Comparison of ENCODE assay signal across 1 cellular context in the genomic region with DNA sequence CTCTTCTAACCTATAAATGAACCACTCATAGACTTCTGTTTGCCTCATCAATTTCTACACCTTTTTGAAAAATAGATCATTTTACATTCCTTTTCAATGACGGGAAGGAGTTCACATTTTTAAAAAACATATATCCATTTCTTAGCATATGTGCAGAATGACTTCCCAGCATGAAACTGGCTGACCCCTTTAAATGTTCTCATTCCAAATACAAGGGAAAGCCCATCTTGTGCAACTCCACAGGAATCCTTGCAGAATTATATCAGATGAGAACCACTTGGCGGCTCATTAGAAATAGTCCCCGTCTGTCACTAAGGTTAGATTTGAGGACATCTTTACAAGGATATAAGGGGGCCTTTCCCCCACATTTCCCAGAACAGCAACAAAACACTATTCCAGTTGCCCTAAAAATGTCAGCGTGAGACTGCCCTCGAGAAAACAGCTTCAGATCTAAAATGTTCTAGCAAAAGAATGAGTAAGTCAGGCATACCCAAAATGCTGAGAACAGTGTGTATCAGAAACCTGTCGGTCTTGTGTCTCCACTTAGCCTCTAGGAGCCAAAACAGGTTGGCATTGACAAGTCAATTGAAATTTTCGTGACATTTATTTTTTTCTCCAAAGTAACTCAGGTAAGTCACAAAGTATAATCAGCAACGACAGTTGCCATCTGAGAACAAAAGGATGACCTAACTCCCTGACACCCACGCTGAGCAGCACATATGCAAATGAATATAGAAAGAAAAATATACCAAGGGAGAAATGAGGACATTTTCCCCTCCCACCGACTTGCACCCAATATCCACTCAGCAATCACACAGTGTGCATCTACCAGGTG.
TF ChIP-seq lines count a peak whose summit lies in the region.

No MANE protein-coding gene starts in this region.

TF ChIP-seq in GM23338, 12 proteins besides CTCF, POLR2A, EP300 and RAD21:
- no peak for TF ChIP-seq ZNF114 (CRISPR knock-in tag; IDR thresholded peaks at IDR 0.05)
- TF ChIP-seq, protein P1, sequence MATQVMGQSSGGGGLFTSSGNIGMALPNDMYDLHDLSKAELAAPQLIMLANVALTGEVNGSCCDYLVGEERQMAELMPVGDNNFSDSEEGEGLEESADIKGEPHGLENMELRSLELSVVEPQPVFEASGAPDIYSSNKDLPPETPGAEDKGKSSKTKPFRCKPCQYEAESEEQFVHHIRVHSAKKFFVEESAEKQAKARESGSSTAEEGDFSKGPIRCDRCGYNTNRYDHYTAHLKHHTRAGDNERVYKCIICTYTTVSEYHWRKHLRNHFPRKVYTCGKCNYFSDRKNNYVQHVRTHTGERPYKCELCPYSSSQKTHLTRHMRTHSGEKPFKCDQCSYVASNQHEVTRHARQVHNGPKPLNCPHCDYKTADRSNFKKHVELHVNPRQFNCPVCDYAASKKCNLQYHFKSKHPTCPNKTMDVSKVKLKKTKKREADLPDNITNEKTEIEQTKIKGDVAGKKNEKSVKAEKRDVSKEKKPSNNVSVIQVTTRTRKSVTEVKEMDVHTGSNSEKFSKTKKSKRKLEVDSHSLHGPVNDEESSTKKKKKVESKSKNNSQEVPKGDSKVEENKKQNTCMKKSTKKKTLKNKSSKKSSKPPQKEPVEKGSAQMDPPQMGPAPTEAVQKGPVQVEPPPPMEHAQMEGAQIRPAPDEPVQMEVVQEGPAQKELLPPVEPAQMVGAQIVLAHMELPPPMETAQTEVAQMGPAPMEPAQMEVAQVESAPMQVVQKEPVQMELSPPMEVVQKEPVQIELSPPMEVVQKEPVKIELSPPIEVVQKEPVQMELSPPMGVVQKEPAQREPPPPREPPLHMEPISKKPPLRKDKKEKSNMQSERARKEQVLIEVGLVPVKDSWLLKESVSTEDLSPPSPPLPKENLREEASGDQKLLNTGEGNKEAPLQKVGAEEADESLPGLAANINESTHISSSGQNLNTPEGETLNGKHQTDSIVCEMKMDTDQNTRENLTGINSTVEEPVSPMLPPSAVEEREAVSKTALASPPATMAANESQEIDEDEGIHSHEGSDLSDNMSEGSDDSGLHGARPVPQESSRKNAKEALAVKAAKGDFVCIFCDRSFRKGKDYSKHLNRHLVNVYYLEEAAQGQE (IDR thresholded peaks at IDR 0.05; ENCODE audit: unreplicated experiment) = no peak
- no peak for TF ChIP-seq STAT1 (IDR thresholded peaks at IDR 0.05; ENCODE audit: unreplicated experiment)
- no peak for TF ChIP-seq EZH2 (IDR thresholded peaks at IDR 0.05; ENCODE audit: low read depth, unreplicated experiment)
- TF ChIP-seq JUNB (IDR thresholded peaks at IDR 0.05; ENCODE audit: unreplicated experiment) = no peak
- TF ChIP-seq, protein P2, sequence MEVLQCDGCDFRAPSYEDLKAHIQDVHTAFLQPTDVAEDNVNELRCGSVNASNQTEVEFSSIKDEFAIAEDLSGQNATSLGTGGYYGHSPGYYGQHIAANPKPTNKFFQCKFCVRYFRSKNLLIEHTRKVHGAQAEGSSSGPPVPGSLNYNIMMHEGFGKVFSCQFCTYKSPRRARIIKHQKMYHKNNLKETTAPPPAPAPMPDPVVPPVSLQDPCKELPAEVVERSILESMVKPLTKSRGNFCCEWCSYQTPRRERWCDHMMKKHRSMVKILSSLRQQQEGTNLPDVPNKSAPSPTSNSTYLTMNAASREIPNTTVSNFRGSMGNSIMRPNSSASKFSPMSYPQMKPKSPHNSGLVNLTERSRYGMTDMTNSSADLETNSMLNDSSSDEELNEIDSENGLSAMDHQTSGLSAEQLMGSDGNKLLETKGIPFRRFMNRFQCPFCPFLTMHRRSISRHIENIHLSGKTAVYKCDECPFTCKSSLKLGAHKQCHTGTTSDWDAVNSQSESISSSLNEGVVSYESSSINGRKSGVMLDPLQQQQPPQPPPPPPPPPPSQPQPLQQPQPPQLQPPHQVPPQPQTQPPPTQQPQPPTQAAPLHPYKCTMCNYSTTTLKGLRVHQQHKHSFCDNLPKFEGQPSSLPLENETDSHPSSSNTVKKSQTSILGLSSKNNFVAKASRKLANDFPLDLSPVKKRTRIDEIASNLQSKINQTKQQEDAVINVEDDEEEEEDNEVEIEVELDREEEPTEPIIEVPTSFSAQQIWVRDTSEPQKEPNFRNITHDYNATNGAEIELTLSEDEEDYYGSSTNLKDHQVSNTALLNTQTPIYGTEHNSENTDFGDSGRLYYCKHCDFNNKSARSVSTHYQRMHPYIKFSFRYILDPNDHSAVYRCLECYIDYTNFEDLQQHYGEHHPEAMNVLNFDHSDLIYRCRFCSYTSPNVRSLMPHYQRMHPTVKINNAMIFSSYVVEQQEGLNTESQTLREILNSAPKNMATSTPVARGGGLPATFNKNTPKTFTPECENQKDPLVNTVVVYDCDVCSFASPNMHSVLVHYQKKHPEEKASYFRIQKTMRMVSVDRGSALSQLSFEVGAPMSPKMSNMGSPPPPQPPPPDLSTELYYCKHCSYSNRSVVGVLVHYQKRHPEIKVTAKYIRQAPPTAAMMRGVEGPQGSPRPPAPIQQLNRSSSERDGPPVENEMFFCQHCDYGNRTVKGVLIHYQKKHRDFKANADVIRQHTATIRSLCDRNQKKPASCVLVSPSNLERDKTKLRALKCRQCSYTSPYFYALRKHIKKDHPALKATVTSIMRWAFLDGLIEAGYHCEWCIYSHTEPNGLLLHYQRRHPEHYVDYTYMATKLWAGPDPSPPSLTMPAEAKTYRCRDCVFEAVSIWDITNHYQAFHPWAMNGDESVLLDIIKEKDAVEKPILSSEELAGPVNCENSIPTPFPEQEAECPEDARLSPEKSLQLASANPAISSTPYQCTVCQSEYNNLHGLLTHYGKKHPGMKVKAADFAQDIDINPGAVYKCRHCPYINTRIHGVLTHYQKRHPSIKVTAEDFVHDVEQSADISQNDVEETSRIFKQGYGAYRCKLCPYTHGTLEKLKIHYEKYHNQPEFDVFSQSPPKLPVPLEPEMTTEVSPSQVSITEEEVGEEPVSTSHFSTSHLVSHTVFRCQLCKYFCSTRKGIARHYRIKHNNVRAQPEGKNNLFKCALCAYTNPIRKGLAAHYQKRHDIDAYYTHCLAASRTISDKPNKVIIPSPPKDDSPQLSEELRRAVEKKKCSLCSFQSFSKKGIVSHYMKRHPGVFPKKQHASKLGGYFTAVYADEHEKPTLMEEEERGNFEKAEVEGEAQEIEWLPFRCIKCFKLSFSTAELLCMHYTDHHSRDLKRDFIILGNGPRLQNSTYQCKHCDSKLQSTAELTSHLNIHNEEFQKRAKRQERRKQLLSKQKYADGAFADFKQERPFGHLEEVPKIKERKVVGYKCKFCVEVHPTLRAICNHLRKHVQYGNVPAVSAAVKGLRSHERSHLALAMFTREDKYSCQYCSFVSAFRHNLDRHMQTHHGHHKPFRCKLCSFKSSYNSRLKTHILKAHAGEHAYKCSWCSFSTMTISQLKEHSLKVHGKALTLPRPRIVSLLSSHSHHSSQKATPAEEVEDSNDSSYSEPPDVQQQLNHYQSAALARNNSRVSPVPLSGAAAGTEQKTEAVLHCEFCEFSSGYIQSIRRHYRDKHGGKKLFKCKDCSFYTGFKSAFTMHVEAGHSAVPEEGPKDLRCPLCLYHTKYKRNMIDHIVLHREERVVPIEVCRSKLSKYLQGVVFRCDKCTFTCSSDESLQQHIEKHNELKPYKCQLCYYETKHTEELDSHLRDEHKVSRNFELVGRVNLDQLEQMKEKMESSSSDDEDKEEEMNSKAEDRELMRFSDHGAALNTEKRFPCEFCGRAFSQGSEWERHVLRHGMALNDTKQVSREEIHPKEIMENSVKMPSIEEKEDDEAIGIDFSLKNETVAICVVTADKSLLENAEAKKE (CRISPR knock-in tag; IDR thresholded peaks at IDR 0.05) = no peak
- no peak for TF ChIP-seq ZNF331 (CRISPR knock-in tag; IDR thresholded peaks at IDR 0.05; ENCODE audit: low read depth)
- TF ChIP-seq CREB1 (CRISPR knock-in tag; IDR thresholded peaks at IDR 0.05; ENCODE audit: low read depth) = no peak
- no peak for TF ChIP-seq NANOG (IDR thresholded peaks at IDR 0.05; ENCODE audit: borderline replicate concordance)
- TF ChIP-seq EZH2phosphoT487 (IDR thresholded peaks at IDR 0.05; ENCODE audit: unreplicated experiment) = no peak
- TF ChIP-seq, protein P3, sequence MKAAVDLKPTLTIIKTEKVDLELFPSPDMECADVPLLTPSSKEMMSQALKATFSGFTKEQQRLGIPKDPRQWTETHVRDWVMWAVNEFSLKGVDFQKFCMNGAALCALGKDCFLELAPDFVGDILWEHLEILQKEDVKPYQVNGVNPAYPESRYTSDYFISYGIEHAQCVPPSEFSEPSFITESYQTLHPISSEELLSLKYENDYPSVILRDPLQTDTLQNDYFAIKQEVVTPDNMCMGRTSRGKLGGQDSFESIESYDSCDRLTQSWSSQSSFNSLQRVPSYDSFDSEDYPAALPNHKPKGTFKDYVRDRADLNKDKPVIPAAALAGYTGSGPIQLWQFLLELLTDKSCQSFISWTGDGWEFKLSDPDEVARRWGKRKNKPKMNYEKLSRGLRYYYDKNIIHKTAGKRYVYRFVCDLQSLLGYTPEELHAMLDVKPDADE (IDR thresholded peaks at IDR 0.05) = no peak
- TF ChIP-seq POLR2AphosphoS5 (IDR thresholded peaks at IDR 0.05; ENCODE audit: low read depth) = no peak
